In genomic region chr9:30348904-30349303, GRCh38 we compare ENCODE assay signal across 23 cellular contexts.
"Had no signal": no experiment of that assay in that cellular context is flagged by ENCODE, and none has a peak within 500 bp of the region (broad histone marks: within the 10 kb centered on the region; RNA-seq: fewer than 3 reads in every experiment).

No MANE protein-coding gene starts in this region.

- H3K4me3 Mint-ChIP-seq: activated CD4-positive, alpha-beta T cell treated with anti-CD3 and anti-CD28 coated beads, Interleukin-2, amount 10 ng/mL, durations not matched to agents 24 days and 14 days; activated CD8-positive, alpha-beta memory T cell treated with anti-CD3 and anti-CD28 coated beads, Interleukin-2, amount 10 ng/mL, durations not matched to agents 7 days and 5 days; activated naive CD4-positive, alpha-beta T cell treated with anti-CD3 and anti-CD28 coated beads, Interleukin-2, amount 50 U/mL, for 24 hours; activated T-cell treated with anti-CD3 and anti-CD28 coated beads, Interleukin-2, amount 50 U/mL, for 24 hours; activated T-helper 1 cell treated with anti-CD3 and anti-CD28 coated beads, Interleukin-12 subunit alpha, Interleukin-12 subunit beta, Interleukin-2, Interleukin-4 antibody, amounts not matched to agents 30 ng/mL and 10 ng/mL and 1 ng/mL, durations not matched to agents 14 hours and 24 hours and 36 hours; T-helper 17 cell; WTC11 had no signal

- H3K27me3 Mint-ChIP-seq: activated CD4-positive, alpha-beta T cell treated with anti-CD3 and anti-CD28 coated beads, Interleukin-2, amount 10 ng/mL, durations not matched to agents 24 days and 14 days; activated CD8-positive, alpha-beta memory T cell treated with anti-CD3 and anti-CD28 coated beads, Interleukin-2, amount 10 ng/mL, durations not matched to agents 7 days and 5 days; activated naive CD4-positive, alpha-beta T cell treated with anti-CD3 and anti-CD28 coated beads, Interleukin-2, amount 50 U/mL, for 24 hours; activated T-cell treated with anti-CD3 and anti-CD28 coated beads, Interleukin-2, amount 50 U/mL, for 24 hours; T-helper 17 cell had no signal

- ATAC-seq: activated CD8-positive, alpha-beta memory T cell treated with anti-CD3 and anti-CD28 coated beads, Interleukin-2, amount 10 ng/mL, durations not matched to agents 7 days and 5 days; body of pancreas; PC-3; T-helper 17 cell; WTC11 had no signal

- H3K4me1 ChIP-seq: ascending aorta, body of pancreas had no signal

- H3K4me3 ChIP-seq: ascending aorta, body of pancreas had no signal

- H3K9me3 Mint-ChIP-seq: activated CD4-positive, alpha-beta T cell treated with anti-CD3 and anti-CD28 coated beads, Interleukin-2, amount 10 ng/mL, durations not matched to agents 24 days and 14 days had no signal

- H3K27me3 ChIP-seq: ascending aorta, body of pancreas had no signal

- H3K36me3 Mint-ChIP-seq: activated CD8-positive, alpha-beta memory T cell treated with anti-CD3 and anti-CD28 coated beads, Interleukin-2, amount 10 ng/mL, durations not matched to agents 7 days and 5 days; activated naive CD4-positive, alpha-beta T cell treated with anti-CD3 and anti-CD28 coated beads, Interleukin-2, amount 50 U/mL, for 24 hours; WTC11 had no signal

- H3K27ac ChIP-seq: ascending aorta, body of pancreas had no signal

- H3K27ac Mint-ChIP-seq: activated CD4-positive, alpha-beta T cell treated with anti-CD3 and anti-CD28 coated beads, Interleukin-2, amount 10 ng/mL, durations not matched to agents 24 days and 14 days; activated CD8-positive, alpha-beta memory T cell treated with anti-CD3 and anti-CD28 coated beads, Interleukin-2, amount 10 ng/mL, durations not matched to agents 7 days and 5 days; activated naive CD4-positive, alpha-beta T cell treated with anti-CD3 and anti-CD28 coated beads, Interleukin-2, amount 50 U/mL, for 24 hours; activated T-cell treated with anti-CD3 and anti-CD28 coated beads, Interleukin-2, amount 50 U/mL, for 24 hours; activated T-helper 1 cell treated with anti-CD3 and anti-CD28 coated beads, Interleukin-12 subunit alpha, Interleukin-12 subunit beta, Interleukin-2, Interleukin-4 antibody, amounts not matched to agents 30 ng/mL and 10 ng/mL and 1 ng/mL, durations not matched to agents 14 hours and 24 hours and 36 hours; T-helper 17 cell; WTC11 had no signal

- H3K36me3 ChIP-seq: ascending aorta had no signal

- H3K9me3 ChIP-seq: ascending aorta, body of pancreas had no signal

- H3K4me1 Mint-ChIP-seq: activated CD4-positive, alpha-beta T cell treated with anti-CD3 and anti-CD28 coated beads, Interleukin-2, amount 10 ng/mL, durations not matched to agents 24 days and 14 days; activated CD8-positive, alpha-beta memory T cell treated with anti-CD3 and anti-CD28 coated beads, Interleukin-2, amount 10 ng/mL, durations not matched to agents 7 days and 5 days; activated naive CD4-positive, alpha-beta T cell treated with anti-CD3 and anti-CD28 coated beads, Interleukin-2, amount 50 U/mL, for 24 hours; T-helper 17 cell; WTC11 had no signal

- DNase-seq: activated CD4-positive, alpha-beta T cell treated with anti-CD3 and anti-CD28 coated beads, Interleukin-2, amount 10 ng/mL, durations not matched to agents 24 days and 14 days; activated CD4-positive, alpha-beta T cell treated with anti-CD3 and anti-CD28 coated beads, Interleukin-2, amount 50 U/mL, for 48 hours; activated CD4-positive, CD25-positive, alpha-beta regulatory T cell treated with anti-CD3 and anti-CD28 coated beads, Interleukin-2, amount 50 U/mL, for 72 hours; activated CD8-positive, alpha-beta memory T cell treated with anti-CD3 and anti-CD28 coated beads, Interleukin-2, amount 10 ng/mL, durations not matched to agents 7 days and 5 days; activated effector memory CD4-positive, alpha-beta T cell treated with Interleukin-2 at 50 U/mL for 16 hours; activated naive CD4-positive, alpha-beta T cell; activated T-cell treated with anti-CD3 and anti-CD28 coated beads, Interleukin-2, amount 50 U/mL, for 24 hours; body of pancreas; central memory CD4-positive, alpha-beta T cell; KG1; NCI-H1092; NCI-H1417 treated with DMSO at 0.1 percent for 48 hours; NCI-H187; NCI-H2081; NCI-H524; PC-3; SHP77 treated with DMSO at 0.1 percent for 48 hours; T-helper 17 cell; T-helper 9 cell had no signal
